ENCODE assay signal across 22 cellular contexts in the genomic region with DNA sequence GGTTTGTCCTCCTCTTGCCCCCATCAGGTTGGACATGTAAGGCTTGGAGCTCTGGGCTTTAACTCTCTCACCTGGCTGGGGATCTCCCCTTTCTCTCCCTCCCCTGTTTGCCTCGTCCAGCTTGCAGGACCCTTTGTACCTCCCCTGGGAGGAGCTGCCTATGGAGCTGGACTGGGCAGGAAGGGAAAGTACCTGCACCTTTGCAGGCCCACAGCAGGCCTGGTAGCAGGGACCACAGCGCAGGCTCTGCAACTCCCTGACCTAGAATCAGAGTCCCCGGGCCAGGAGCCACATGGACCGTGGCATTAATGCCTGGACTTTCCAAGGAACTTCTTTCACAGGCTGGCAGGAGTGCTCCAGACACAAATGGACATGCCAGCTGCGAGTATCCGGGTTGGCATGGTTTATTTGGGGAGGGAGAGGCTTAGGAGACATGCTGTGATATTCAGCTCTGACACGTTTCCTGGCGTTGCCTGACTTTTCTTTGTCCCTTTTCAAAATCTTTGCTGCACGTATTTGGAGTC.
A peak's percentile ranks its signal among the peaks of the same experiment; 100 is the strongest.
DNase-seq lines count a peak whose midpoint lies in the region; ATAC-seq and TF ChIP-seq lines count a peak whose summit lies in the region.
"Had no signal": no experiment of that assay in that cellular context is flagged by ENCODE, and none has a peak within 500 bp of the region (broad histone marks: within the 10 kb centered on the region; RNA-seq: fewer than 3 reads in every experiment).

No MANE protein-coding gene starts in this region.

- H3K4me3 ChIP-seq in MG63 (no peak overlapping the region), prostate gland (no peak overlapping the region)
- H3K4me3 ChIP-seq: BLaER1 treated with 17β-estradiol and CSF1 and Interleukin-3, amounts not matched to agents 10 nM and 100 nM had no signal

- no peaks in the 10 kb centered on the region for H3K9me3 ChIP-seq in MG63
- no peaks in the 10 kb centered on the region for H3K9me3 ChIP-seq in prostate gland
- H3K9me3 ChIP-seq: SK-N-SH had no signal

- no peak for TF ChIP-seq POLR2A in prostate gland (IDR thresholded peaks at IDR 0.05)

- ATAC-seq in HG03469 (IDR thresholded peaks at IDR 0.05; ENCODE audit: unreplicated experiment): no peak
- ATAC-seq: HCT116 had no signal

- H3K27ac ChIP-seq in C4-2B (peak overlapping the region; percentile 28), prostate gland (no peak overlapping the region)
- H3K27ac ChIP-seq: BLaER1 treated with 17β-estradiol and CSF1 and Interleukin-3, amounts not matched to agents 10 nM and 100 nM had no signal

- no peaks in the 10 kb centered on the region for H3K36me3 ChIP-seq in MG63
- H3K36me3 ChIP-seq in prostate gland: no peaks in the 10 kb centered on the region
- H3K36me3 ChIP-seq: BLaER1 treated with 17β-estradiol and CSF1 and Interleukin-3, amounts not matched to agents 10 nM and 100 nM had no signal

- no peak for TF ChIP-seq CTCF in C4-2B (conservative IDR thresholded peaks at IDR 0.05)
- TF ChIP-seq CTCF in prostate gland (IDR thresholded peaks at IDR 0.05): no peak

- H3K27me3 ChIP-seq in MG63 (no peaks in the 10 kb centered on the region), prostate gland (replicated peaks; ENCODE audit: insufficient read depth) (no peaks in the 10 kb centered on the region)
- H3K27me3 ChIP-seq: BLaER1 treated with 17β-estradiol and CSF1 and Interleukin-3, amounts not matched to agents 10 nM and 100 nM had no signal

- intact Hi-C loops in prostate gland (cut with DNase I): no loop called here

- peak; percentile 28 for DNase-seq in MG63
- DNase-seq in medulla oblongata (ENCODE audit: extremely low spot score): peak; percentile 32
- DNase-seq in prostate gland (ENCODE audit: low spot score): peak; percentile 47
- DNase-seq in T1000 (lab: John Stamatoyannopoulos, UW): no peak
- no peak for DNase-seq in AG08396 (ENCODE audit: low spot score)
- DNase-seq: AML-193; CD4-positive, alpha-beta memory T cell; DMS153; DND-41; KBM-7; NCI-H1105 treated with DMSO at 0.1 percent for 48 hours; NCI-H146; NCI-H1930; NCI-H2107; NCI-H524 treated with DMSO at 0.1 percent for 48 hours; NCI-H774; SK-N-SH; SW 1271 had no signal

- H3K4me1 ChIP-seq in prostate gland (replicated peaks): no peaks in the 10 kb centered on the region
- H3K4me1 ChIP-seq: BLaER1 treated with 17β-estradiol and CSF1 and Interleukin-3, amounts not matched to agents 10 nM and 100 nM had no signal

- WGBS in prostate gland: 58% methylated on average over 9 of the region's 9 CpGs

Comparison
In these comparisons a context has a peak if more than half of its experiments do, and no peak if none do; other contexts are left out.
1. DNase-seq: peak in MG63 (single experiment), medulla oblongata (single experiment) and prostate gland (single experiment); none in T1000 (single experiment) and AG08396 (single experiment).